ENCODE assay signal across 12 cellular contexts in the genomic region with DNA sequence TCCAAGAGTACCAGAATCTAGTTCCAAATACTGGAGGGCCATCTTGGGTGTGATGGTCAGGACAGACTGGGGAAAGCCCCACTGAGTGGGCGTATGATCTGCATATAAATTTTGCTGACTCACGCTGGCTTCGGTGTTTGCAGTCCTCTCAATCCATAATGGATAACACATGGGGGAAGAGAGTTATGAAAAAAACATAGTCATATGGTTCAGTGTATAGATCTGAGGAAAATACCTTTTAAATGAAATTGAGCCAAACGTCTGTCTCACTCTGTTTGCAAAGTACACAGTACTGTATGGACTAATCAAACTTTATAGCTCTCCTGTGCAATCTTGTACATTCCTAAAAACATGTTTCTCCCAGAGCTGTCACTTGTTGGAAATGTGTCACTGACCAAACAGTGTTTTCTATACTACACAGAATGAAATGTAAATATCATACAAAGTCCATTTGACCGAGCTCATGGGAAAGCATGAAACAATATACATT.
A peak's percentile ranks its signal among the peaks of the same experiment; 100 is the strongest.
DNase-seq lines count a peak whose midpoint lies in the region; ATAC-seq and TF ChIP-seq lines count a peak whose summit lies in the region.
"Had no signal": no experiment of that assay in that cellular context is flagged by ENCODE, and none has a peak within 500 bp of the region (broad histone marks: within the 10 kb centered on the region; RNA-seq: fewer than 3 reads in every experiment).

No MANE protein-coding gene starts in this region.

- DNase-seq in GM06990 (ENCODE audit: extremely low read depth, insufficient read length), result peak; percentile 4
- peak; percentile 6 for DNase-seq in SK-N-DZ (ENCODE audit: low spot score)
- DNase-seq in fibroblast of pulmonary artery (ENCODE audit: low read depth), result peak; percentile 74
- no peak for DNase-seq in kidney glomerular epithelial cell (lab: John Stamatoyannopoulos, UW)
- DNase-seq in NCI-H1930 (lab: John Stamatoyannopoulos, UW), result no peak
- no peak for DNase-seq in middle frontal gyrus (ENCODE audit: extremely low spot score, low spot score)
- DNase-seq: activated effector memory CD4-positive, alpha-beta T cell treated with anti-CD3 and anti-CD28 coated beads, Interleukin-2, amount 50 U/mL, for 16 hours; COR-L47; MV-4-11; WERI-Rb-1 had no signal

- H3K36me3 ChIP-seq in ACC112 (ENCODE audit: insufficient read depth, low read length), result no peaks in the 10 kb centered on the region
- no peaks in the 10 kb centered on the region for H3K36me3 ChIP-seq in GM06990 (ENCODE audit: control insufficient read depth, insufficient read depth, low read length)
- H3K36me3 ChIP-seq: WERI-Rb-1 had no signal

- H2AFZ ChIP-seq in ACC112 (ENCODE audit: low read length, unreplicated experiment), result peak overlapping the region; percentile 20

- no peak for ATAC-seq in HG03280 (IDR thresholded peaks at IDR 0.05; ENCODE audit: unreplicated experiment)

- H3K27ac ChIP-seq in ACC112 (ENCODE audit: low read depth, low read length), result peak overlapping the region; percentile 53; the same call in 1 of the 2 replicates
- H3K27ac ChIP-seq: WERI-Rb-1 had no signal

- peaks cover 17% of the 10 kb centered on the region for H3K4me1 ChIP-seq in ACC112 (ENCODE audit: control insufficient read depth, insufficient read depth, low read length, unreplicated experiment)

- H3K27me3 ChIP-seq in ACC112 (ENCODE audit: insufficient read depth, low read length) (no peaks in the 10 kb centered on the region), GM06990 (replicated peaks; ENCODE audit: control insufficient read depth, insufficient read depth, low read length) (no peaks in the 10 kb centered on the region)

- TF ChIP-seq CTCF in GM06990 (IDR thresholded peaks at IDR 0.05; ENCODE audit: insufficient read depth, low read length, poor library complexity, severe bottlenecking) (no peak), fibroblast of pulmonary artery (IDR thresholded peaks at IDR 0.05; ENCODE audit: low read length, missing control alignments) (no peak)

- no peak overlapping the region for H3K4me3 ChIP-seq in ACC112 (ENCODE audit: low read depth, low read length)
- H3K4me3 ChIP-seq in GM06990 (replicated peaks; ENCODE audit: low read depth, low read length), result no peak overlapping the region
- no peak overlapping the region for H3K4me3 ChIP-seq in fibroblast of pulmonary artery (replicated peaks; ENCODE audit: low read depth, low read length)

- H3K79me2 ChIP-seq in ACC112 (ENCODE audit: control insufficient read depth, insufficient read depth, low read length, unreplicated experiment), result no peaks in the 10 kb centered on the region

Comparison
In these comparisons a context has a peak if more than half of its experiments do, and no peak if none do; other contexts are left out.
1. DNase-seq: peak in GM06990 (single experiment), SK-N-DZ (single experiment) and fibroblast of pulmonary artery (single experiment); none in kidney glomerular epithelial cell (single experiment), NCI-H1930 (0 of 2) and middle frontal gyrus (single experiment).